25 cellular contexts compared by ENCODE assay signal in the genomic region with DNA sequence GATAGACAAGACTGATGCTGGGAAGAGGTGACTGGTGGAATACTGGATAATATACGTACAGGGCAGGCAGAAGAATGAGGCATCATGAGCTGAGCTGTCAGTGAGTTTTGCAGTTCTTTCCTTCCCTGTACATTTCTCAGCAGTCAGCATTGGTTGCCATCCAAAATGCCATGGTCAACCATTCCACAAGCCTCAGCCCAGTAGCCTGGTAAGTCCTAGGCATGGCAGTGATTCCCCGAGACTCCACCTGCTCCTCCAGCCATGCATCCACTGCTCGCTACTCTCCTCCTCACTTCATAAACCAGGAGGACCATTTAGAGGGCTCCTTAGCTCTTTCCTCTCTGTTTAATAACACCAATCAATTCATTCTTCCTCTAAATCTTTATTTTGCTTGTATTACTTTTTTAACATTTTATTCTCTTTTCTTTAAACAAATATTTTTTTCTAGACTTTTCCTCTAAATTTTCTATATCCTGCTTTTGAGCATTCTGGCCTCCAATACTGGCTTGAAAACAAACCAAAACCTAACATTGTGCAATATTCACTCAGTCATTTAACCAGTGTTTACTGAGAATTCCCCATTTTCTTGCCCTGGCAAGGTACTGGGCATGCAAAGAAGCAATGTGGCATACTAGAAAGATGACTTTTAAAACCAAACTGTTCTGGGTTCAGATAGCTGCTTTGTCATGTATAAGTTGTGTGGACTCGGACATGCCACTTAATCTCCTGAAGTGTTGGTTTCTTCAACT.
DNase-seq lines count a peak whose midpoint lies in the region; ATAC-seq and TF ChIP-seq lines count a peak whose summit lies in the region.
"Had no signal": no experiment of that assay in that cellular context is flagged by ENCODE, and none has a peak within 500 bp of the region (broad histone marks: within the 10 kb centered on the region; RNA-seq: fewer than 3 reads in every experiment).

No MANE protein-coding gene starts in this region.

- TF ChIP-seq CTCF in RWPE1 (conservative IDR thresholded peaks at IDR 0.05; ENCODE audit: low read depth) (no peak), fibroblast of lung (conservative IDR thresholded peaks at IDR 0.05 in 1 of 2, IDR thresholded peaks at IDR 0.05 in 1 of 2; ENCODE audit: low read depth in 1 of 2, low read length in 2 of 2) (no peak), GM10266 (IDR thresholded peaks at IDR 0.05; ENCODE audit: control insufficient read depth, insufficient read depth, low read depth, missing control alignments) (no peak)

- no peaks in the 10 kb centered on the region for H3K9me3 ChIP-seq in fibroblast of lung (ENCODE audit: control insufficient read depth, insufficient read depth, low read depth, low read length)
- H3K9me3 ChIP-seq: body of pancreas, HAP-1, left lung, tibial nerve had no signal

- no peaks in the 10 kb centered on the region for H3K27me3 ChIP-seq in fibroblast of lung (ENCODE audit: control insufficient read depth, insufficient read depth, low read length)
- H3K27me3 ChIP-seq: body of pancreas, left lung, tibial nerve had no signal

- CTCF ChIA-PET in RWPE1 (lab: Yijun Ruan, JAX) = no interaction called here

- no peaks in the 10 kb centered on the region for H3K36me3 ChIP-seq in fibroblast of lung (ENCODE audit: control insufficient read depth, insufficient read depth, low read length)
- H3K36me3 ChIP-seq: HAP-1, left lung, tibial nerve had no signal

- no peak overlapping the region for H2AFZ ChIP-seq in fibroblast of lung (ENCODE audit: low read length)

- peaks cover 15% of the 10 kb centered on the region for H3K4me1 ChIP-seq in fibroblast of lung (ENCODE audit: control insufficient read depth, extremely low read depth, insufficient read depth, low read length)
- H3K4me1 ChIP-seq: HAP-1, left lung had no signal

- DNase-seq in EH (ENCODE audit: low read depth) (peak; percentile 31), RWPE1 (ENCODE audit: low spot score) (no peak), fibroblast of lung (ENCODE audit: low read depth in 2 of 2) (peak; percentile 15 to 65), myocyte (ENCODE audit: low read depth) (peak; percentile 70), GM10266 (ENCODE audit: extremely low spot score) (no peak)
- DNase-seq: activated CD4-positive, alpha-beta T cell treated with anti-CD3 and anti-CD28 coated beads for 1 hour; AML-193; body of pancreas; DMS79; Karpas-422; left lung; midbrain; NCI-H1092 treated with DMSO at 0.1 percent for 48 hours; NCI-H2081 treated with DMSO at 0.1 percent for 48 hours; NCI-H510A treated with DMSO at 0.1 percent for 48 hours; NK-92 treated with Interleukin-12 subunit alpha and Interleukin-12 subunit beta, amount 100 ng/mL, for 24 hours; stimulated activated CD4-positive, alpha-beta T cell treated with anti-CD3 and anti-CD28 coated beads, Interleukin-4, amount 100 ng/mL, for 1 hour; stimulated activated naive CD8-positive, alpha-beta T cell treated with anti-CD3 and anti-CD28 coated beads, Interleukin-15, Interleukin-2, amounts not matched to agents 100 U/mL and 50 U/mL, for 24 hours; SW 1271 had no signal

- no peak for ATAC-seq in HG03280 (IDR thresholded peaks at IDR 0.05; ENCODE audit: unreplicated experiment)
- no peak for ATAC-seq in HG03135 (IDR thresholded peaks at IDR 0.05; ENCODE audit: unreplicated experiment)
- no peak for ATAC-seq in HG03439 (IDR thresholded peaks at IDR 0.05; ENCODE audit: unreplicated experiment)
- ATAC-seq: body of pancreas; left lung; stimulated activated naive CD8-positive, alpha-beta T cell treated with anti-CD3 and anti-CD28 coated beads, Interleukin-15, Interleukin-2, amounts not matched to agents 100 U/mL and 50 U/mL, for 24 hours had no signal

- H3K27ac ChIP-seq in RWPE1 (peak overlapping the region; percentile 78), fibroblast of lung (ENCODE audit: insufficient read depth, low read length) (no peak overlapping the region)
- H3K27ac ChIP-seq: body of pancreas, left lung had no signal

- H3K9ac ChIP-seq in fibroblast of lung (ENCODE audit: insufficient read depth, low read length) = no peak overlapping the region

- no peaks in the 10 kb centered on the region for H3K79me2 ChIP-seq in fibroblast of lung (ENCODE audit: control insufficient read depth, insufficient read depth, low read length)

- H3K4me2 ChIP-seq in fibroblast of lung (ENCODE audit: extremely low read depth, insufficient read depth, low read length) = no peak overlapping the region
- H3K4me2 ChIP-seq: smooth muscle cell had no signal

- H4K20me1 ChIP-seq in fibroblast of lung (ENCODE audit: control insufficient read depth, extremely low read depth, insufficient read depth, low read length) = no peaks in the 10 kb centered on the region

- POLR2A ChIA-PET in RWPE1 (lab: Yijun Ruan, JAX; ENCODE audit: low non-redundant PET) = interaction anchor here (0.6 kb wide), 1 partner anchor 1659 kb away, joined by 5 read pairs; no protein-coding TSS in a partner anchor

- no peak overlapping the region for H3K4me3 ChIP-seq in fibroblast of lung (replicated peaks in 1 of 4; ENCODE audit: control extremely low read depth in 1 of 4, insufficient read depth in 1 of 4, low read depth in 3 of 4, low read length in 4 of 4)
- H3K4me3 ChIP-seq: body of pancreas, HAP-1, left lung, smooth muscle cell, tibial nerve had no signal

Comparison
In these comparisons a context has a peak if more than half of its experiments do, and no peak if none do; other contexts are left out.
1. DNase-seq: peak in EH (single experiment), fibroblast of lung (2 of 2) and myocyte (single experiment); none in RWPE1 (single experiment) and GM10266 (single experiment).